In the genomic region with DNA sequence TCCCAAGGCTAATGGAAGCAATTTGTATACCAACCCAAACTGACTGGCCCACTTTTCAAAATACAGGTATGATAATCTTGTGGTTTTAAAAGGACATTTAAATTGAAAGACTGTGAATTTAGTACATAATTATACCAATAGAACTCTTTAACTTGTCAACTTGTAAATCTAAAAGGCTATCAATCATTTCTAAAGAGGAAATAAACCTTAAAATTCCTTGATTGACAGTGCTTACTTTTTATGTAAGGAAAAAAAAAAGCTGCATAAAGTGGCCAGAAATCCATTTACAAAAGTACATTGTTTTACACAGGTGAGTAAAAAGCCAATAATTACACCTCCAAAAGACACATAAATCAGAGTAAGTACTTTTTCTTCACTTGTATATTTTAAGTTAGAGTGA, we compare ENCODE assay signal across 22 cellular contexts.
A peak's percentile ranks its signal among the peaks of the same experiment; 100 is the strongest.
DNase-seq lines count a peak whose midpoint lies in the region; ATAC-seq, FAIRE-seq and TF ChIP-seq lines count a peak whose summit lies in the region.
"Had no signal": no experiment of that assay in that cellular context is flagged by ENCODE, and none has a peak within 500 bp of the region (broad histone marks: within the 10 kb centered on the region; RNA-seq: fewer than 3 reads in every experiment).

No MANE protein-coding gene starts in this region.

- H3K36me3 ChIP-seq in astrocyte (ENCODE audit: insufficient read depth, low read length) (no peaks in the 10 kb centered on the region), PC-3 (ENCODE audit: low read depth, low read length) (no peaks in the 10 kb centered on the region), GM23248 (ENCODE audit: low read depth) (no peaks in the 10 kb centered on the region)

- H3K9ac ChIP-seq in astrocyte (ENCODE audit: low read length) (no peak overlapping the region), PC-3 (ENCODE audit: low read length) (no peak overlapping the region), GM23248 (no peak overlapping the region)
- H3K9ac ChIP-seq: BLaER1 treated with 17β-estradiol and CSF1 and Interleukin-3, amounts not matched to agents 10 nM and 100 nM had no signal

- H3K9me3 Mint-ChIP-seq in astrocyte (ENCODE audit: unreplicated experiment) = peaks cover 3% of the 10 kb centered on the region
- no peaks in the 10 kb centered on the region for H3K9me3 Mint-ChIP-seq in nephron progenitor cell
- H3K9me3 Mint-ChIP-seq: CD4-positive, alpha-beta T cell; CD8-positive, alpha-beta T cell had no signal

- H4K20me1 ChIP-seq in astrocyte (ENCODE audit: insufficient read depth, low read length) (no peaks in the 10 kb centered on the region), PC-3 (ENCODE audit: low read length) (no peaks in the 10 kb centered on the region), GM23248 (ENCODE audit: insufficient read depth) (no peaks in the 10 kb centered on the region)

- peaks cover 38% of the 10 kb centered on the region for H3K27me3 Mint-ChIP-seq in astrocyte (ENCODE audit: low read depth, unreplicated experiment)
- H3K27me3 Mint-ChIP-seq in nephron progenitor cell (ENCODE audit: low read depth, poor library complexity) = peaks cover 43% of the 10 kb centered on the region
- H3K27me3 Mint-ChIP-seq: B cell; CD4-positive, alpha-beta T cell had no signal

- no peak overlapping the region for H3K4me3 ChIP-seq in astrocyte (ENCODE audit: insufficient read depth, low read depth, low read length)
- H3K4me3 ChIP-seq in PC-3 (ENCODE audit: low read length) = no peak overlapping the region
- no peak overlapping the region for H3K4me3 ChIP-seq in GM23248
- H3K4me3 ChIP-seq: A549; BLaER1 treated with 17β-estradiol and CSF1 and Interleukin-3, amounts not matched to agents 10 nM and 100 nM; GM12878 had no signal

- intact Hi-C loops in PC-3 (cut with micrococcal nuclease) = no loop called here

- no peak for DNase-seq in GM19239 (ENCODE audit: insufficient read length, low spot score)
- no peak for DNase-seq in astrocyte (ENCODE audit: low read depth)
- no peak for DNase-seq in nephron progenitor cell
- DNase-seq in PC-3 = no peak
- no peak for DNase-seq in GM23248
- DNase-seq: AML-193; Caco-2; Calu3; CD4-positive, alpha-beta T cell; CD8-positive, alpha-beta T cell; DND-41; EL; GDM1 had no signal

- no peaks in the 10 kb centered on the region for H3K36me3 Mint-ChIP-seq in astrocyte (ENCODE audit: low read depth, unreplicated experiment)
- H3K36me3 Mint-ChIP-seq in nephron progenitor cell (ENCODE audit: low read depth) = peaks cover 9% of the 10 kb centered on the region
- H3K36me3 Mint-ChIP-seq: CD8-positive, alpha-beta T cell had no signal

- in situ Hi-C loops in GM23248 (cut with MboI) = no loop called here

- no TSS peak for BruUV-seq in PC-3 (replicated peaks; lab: Mats Ljungman, UMichigan)

- H3K27ac Mint-ChIP-seq in astrocyte (ENCODE audit: unreplicated experiment) (no peak overlapping the region), nephron progenitor cell (no peak overlapping the region)
- H3K27ac Mint-ChIP-seq: B cell; CD4-positive, alpha-beta T cell; CD8-positive, alpha-beta T cell had no signal

- H3F3A ChIP-seq in PC-3 (ENCODE audit: low read length, unreplicated experiment) (no peaks in the 10 kb centered on the region), GM23248 (ENCODE audit: insufficient read depth) (peaks cover 5% of the 10 kb centered on the region)

- POLR2A ChIA-PET in PC-3 (lab: Charles Lee; ENCODE audit: unreplicated experiment) = no interaction called here

- H3K4me2 ChIP-seq in astrocyte (ENCODE audit: low read length) = no peak overlapping the region
- H3K4me2 ChIP-seq in PC-3 (ENCODE audit: low read length) = no peak overlapping the region
- H3K4me2 ChIP-seq in GM23248 (ENCODE audit: unreplicated experiment) = no peak overlapping the region
- H3K4me2 ChIP-seq: A549; BLaER1 treated with 17β-estradiol and CSF1 and Interleukin-3, amounts not matched to agents 10 nM and 100 nM had no signal

- H3K79me2 ChIP-seq in astrocyte (ENCODE audit: insufficient read depth, low read length) (no peaks in the 10 kb centered on the region), PC-3 (ENCODE audit: low read length) (no peaks in the 10 kb centered on the region), GM23248 (ENCODE audit: insufficient read depth) (no peaks in the 10 kb centered on the region)

- H3K27me3 ChIP-seq in astrocyte (ENCODE audit: insufficient read depth, low read length) (no peaks in the 10 kb centered on the region), PC-3 (ENCODE audit: low read length) (no peaks in the 10 kb centered on the region), GM23248 (replicated peaks; ENCODE audit: insufficient read depth) (no peaks in the 10 kb centered on the region)
- H3K27me3 ChIP-seq: BLaER1 treated with 17β-estradiol and CSF1 and Interleukin-3, amounts not matched to agents 10 nM and 100 nM had no signal

- H3K4me3 Mint-ChIP-seq in astrocyte (ENCODE audit: unreplicated experiment) (no peak overlapping the region), nephron progenitor cell (no peak overlapping the region)
- H3K4me3 Mint-ChIP-seq: B cell; CD4-positive, alpha-beta T cell; CD8-positive, alpha-beta T cell had no signal

- no peak for TF ChIP-seq CTCF in astrocyte (IDR thresholded peaks at IDR 0.05; ENCODE audit: insufficient read depth, low read depth, low read length)
- peak; percentile 5 for TF ChIP-seq CTCF in nephron progenitor cell (IDR thresholded peaks at IDR 0.05)
- TF ChIP-seq CTCF in PC-3 (conservative IDR thresholded peaks at IDR 0.05; ENCODE audit: low read depth, low read length) = no peak

- H3K4me1 ChIP-seq in astrocyte (ENCODE audit: insufficient read depth, low read length) (no peaks in the 10 kb centered on the region), PC-3 (ENCODE audit: insufficient read depth, low read length) (no peaks in the 10 kb centered on the region), GM23248 (ENCODE audit: insufficient read depth) (peaks cover 12% of the 10 kb centered on the region)
- H3K4me1 ChIP-seq: A549, Caco-2 had no signal

- no peaks in the 10 kb centered on the region for H3K9me3 ChIP-seq in astrocyte (ENCODE audit: insufficient read depth, low read depth, low read length)
- no peaks in the 10 kb centered on the region for H3K9me3 ChIP-seq in PC-3 (ENCODE audit: low read length)
- no peaks in the 10 kb centered on the region for H3K9me3 ChIP-seq in GM23248 (ENCODE audit: low read depth)
- H3K9me3 ChIP-seq: A549, Caco-2 had no signal

- FAIRE-seq in GM19239 (lab: Jason Lieb, UNC) = peak; percentile 57
- peak; percentile 5 for FAIRE-seq in astrocyte (lab: Jason Lieb, UNC)
- FAIRE-seq: A549, D721Med, GM12878, GM12892, GM18507 had no signal

- H3K27ac ChIP-seq in astrocyte (ENCODE audit: low read depth, low read length) (no peak overlapping the region), PC-3 (ENCODE audit: low read length) (no peak overlapping the region), GM23248 (no peak overlapping the region)
- H3K27ac ChIP-seq: 22Rv1; A549; BLaER1 treated with 17β-estradiol and CSF1 and Interleukin-3, amounts not matched to agents 10 nM and 100 nM; C4-2B had no signal

- no peak overlapping the region for H2AFZ ChIP-seq in astrocyte (ENCODE audit: low read depth, low read length)
- no peak overlapping the region for H2AFZ ChIP-seq in PC-3 (ENCODE audit: low read length)
- no peak overlapping the region for H2AFZ ChIP-seq in GM23248

- H3K9me2 ChIP-seq in PC-3 (replicated peaks; ENCODE audit: low read length) (no peaks in the 10 kb centered on the region), GM23248 (ENCODE audit: insufficient read depth) (no peaks in the 10 kb centered on the region)

- no peak for ATAC-seq in PC-3
- ATAC-seq: A549; CD8-positive, alpha-beta T cell; GM12878 had no signal

- CTCF ChIA-PET in PC-3 (lab: Charles Lee) = no interaction called here

- no peaks in the 10 kb centered on the region for H3K4me1 Mint-ChIP-seq in astrocyte (ENCODE audit: low read depth, unreplicated experiment)
- peaks cover 26% of the 10 kb centered on the region for H3K4me1 Mint-ChIP-seq in nephron progenitor cell
